ENCODE assay signal across 11 cellular contexts in the genomic region with DNA sequence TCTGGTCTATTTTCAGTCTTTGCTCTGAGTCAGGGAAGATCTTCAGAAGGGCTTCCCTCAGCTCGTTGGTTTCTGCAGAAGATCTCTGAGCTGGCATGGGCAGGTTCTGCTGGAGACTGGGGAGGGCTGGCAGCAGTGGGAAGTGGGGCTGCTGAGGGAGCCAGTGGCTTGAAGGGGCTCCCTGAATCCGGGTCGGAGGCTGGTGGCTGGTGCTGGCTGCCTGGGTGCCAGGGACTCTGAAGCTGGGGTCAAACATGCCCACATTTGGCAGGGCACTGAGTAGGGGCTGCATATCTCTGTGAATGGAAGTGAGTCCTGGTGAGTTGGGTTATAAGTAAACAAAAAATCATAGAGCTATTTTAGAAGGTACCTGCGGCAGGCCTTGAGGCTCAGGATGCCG.
"Had no signal": no experiment of that assay in that cellular context is flagged by ENCODE, and none has a peak within 500 bp of the region (broad histone marks: within the 10 kb centered on the region; RNA-seq: fewer than 3 reads in every experiment).

No MANE protein-coding gene starts in this region.

- H3K9me3 ChIP-seq: body of pancreas, pancreas, transverse colon had no signal

- H3K27me3 ChIP-seq: body of pancreas, pancreas, transverse colon had no signal

- H3K27ac ChIP-seq: body of pancreas, pancreas, transverse colon had no signal

- ATAC-seq: body of pancreas, pancreas had no signal

- H3K4me3 ChIP-seq: body of pancreas, pancreas, transverse colon had no signal

- DNase-seq: activated T-cell treated with anti-CD3 and anti-CD28 coated beads, Interleukin-2, amount 50 U/mL, for 1 hour; amniotic stem cell; body of pancreas; central memory CD4-positive, alpha-beta T cell; cortex of kidney; effector memory CD4-positive, alpha-beta T cell; stimulated activated CD4-positive, alpha-beta T cell treated with anti-CD3 and anti-CD28 coated beads, Interleukin-15, amount 100 ng/mL, for 24 hours; stimulated activated CD4-positive, alpha-beta T cell treated with anti-CD3 and anti-CD28 coated beads, Interleukin-4, amount 100 ng/mL, for 24 hours; T1000; transverse colon had no signal
